Comparison of ENCODE assay signal across 20 cellular contexts in genomic region chr17:78345791-78346494, GRCh38.
"Had no signal": no experiment of that assay in that cellular context is flagged by ENCODE, and none has a peak within 500 bp of the region (broad histone marks: within the 10 kb centered on the region; RNA-seq: fewer than 3 reads in every experiment).

No MANE protein-coding gene starts in this region.

- H3K4me3 Mint-ChIP-seq: activated CD8-positive, alpha-beta memory T cell treated with anti-CD3 and anti-CD28 coated beads, Interleukin-2, amount 10 ng/mL, durations not matched to agents 7 days and 5 days; activated naive CD8-positive, alpha-beta T cell; activated T-cell treated with anti-CD3 and anti-CD28 coated beads, Interleukin-2, amount 50 U/mL, for 4 hours; type B pancreatic cell had no signal

- H3K36me3 Mint-ChIP-seq: activated CD8-positive, alpha-beta memory T cell treated with anti-CD3 and anti-CD28 coated beads, Interleukin-2, amount 10 ng/mL, durations not matched to agents 7 days and 5 days; activated naive CD8-positive, alpha-beta T cell; type B pancreatic cell had no signal

- DNase-seq: activated CD4-positive, alpha-beta T cell treated with anti-CD3 and anti-CD28 coated beads, Interleukin-2, amount 50 U/mL, for 48 hours; activated CD8-positive, alpha-beta memory T cell treated with anti-CD3 and anti-CD28 coated beads, Interleukin-2, amount 10 ng/mL, durations not matched to agents 7 days and 5 days; activated effector memory CD4-positive, alpha-beta T cell treated with anti-CD3 and anti-CD28 coated beads, Interleukin-2, amount 50 U/mL, for 16 hours; activated T-cell treated with anti-CD3 and anti-CD28 coated beads, Interleukin-2, amount 50 U/mL, for 4 hours; aorta; dorsolateral prefrontal cortex; head of caudate nucleus; mesendoderm; nucleus accumbens; stimulated activated CD4-positive, alpha-beta T cell treated with anti-CD3 and anti-CD28 coated beads, Interleukin-2, amount 100 ng/mL, for 24 hours; stimulated activated naive CD4-positive, alpha-beta T cell; T-helper 2 cell had no signal

- H3K9me3 ChIP-seq: esophagus muscularis mucosa, prostate gland had no signal

- H3K27ac Mint-ChIP-seq: activated CD8-positive, alpha-beta memory T cell treated with anti-CD3 and anti-CD28 coated beads, Interleukin-2, amount 10 ng/mL, durations not matched to agents 7 days and 5 days; type B pancreatic cell had no signal

- H3K27ac ChIP-seq: prostate gland, SK-N-MC had no signal

- H3K27me3 ChIP-seq: dorsolateral prefrontal cortex, esophagus muscularis mucosa had no signal

- FAIRE-seq: endometrium, TTC549 had no signal

- H3K4me3 ChIP-seq: dorsolateral prefrontal cortex, esophagus muscularis mucosa, prostate gland, SK-N-MC had no signal

- H3K9me3 Mint-ChIP-seq: activated T-cell treated with anti-CD3 and anti-CD28 coated beads, Interleukin-2, amount 50 U/mL, for 4 hours; type B pancreatic cell had no signal

- ATAC-seq: activated CD8-positive, alpha-beta memory T cell treated with anti-CD3 and anti-CD28 coated beads, Interleukin-2, amount 10 ng/mL, durations not matched to agents 7 days and 5 days; activated T-cell treated with anti-CD3 and anti-CD28 coated beads, Interleukin-2, amount 50 U/mL, for 4 hours; sciatic nerve had no signal

- H3K27me3 Mint-ChIP-seq: activated naive CD8-positive, alpha-beta T cell had no signal

- H3K36me3 ChIP-seq: esophagus muscularis mucosa, prostate gland had no signal
